In the genomic region with DNA sequence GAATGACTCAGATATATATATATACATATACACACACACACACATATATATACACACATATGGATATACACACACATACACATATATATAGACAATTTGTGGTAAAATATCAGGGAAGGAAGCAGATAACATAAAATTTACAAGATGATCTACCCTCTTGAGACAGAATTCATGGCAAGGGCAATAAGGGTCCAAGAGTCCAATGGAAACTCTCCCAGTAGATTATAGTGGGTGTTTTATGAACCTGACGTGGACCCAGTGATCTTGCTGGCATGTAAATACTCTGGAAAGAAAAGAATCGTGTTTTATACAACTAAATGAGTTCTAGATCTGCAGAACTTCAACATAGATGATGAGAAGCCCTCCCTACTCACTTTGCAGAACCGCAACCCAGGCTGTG, we compare ENCODE assay signal across 8 cellular contexts.
"Had no signal": no experiment of that assay in that cellular context is flagged by ENCODE, and none has a peak within 500 bp of the region (broad histone marks: within the 10 kb centered on the region; RNA-seq: fewer than 3 reads in every experiment).

No MANE protein-coding gene starts in this region.

- DNase-seq: H9, HFFc6, KG1 had no signal

- H3K4me3 ChIP-seq: GM23338 had no signal

- FAIRE-seq: H1, H54, HepG2 had no signal

- H3K4me2 ChIP-seq: GM23338 had no signal

- ATAC-seq: GM23338, HCT116, HepG2 had no signal
